1 cellular context compared by ENCODE assay signal in the genomic region with DNA sequence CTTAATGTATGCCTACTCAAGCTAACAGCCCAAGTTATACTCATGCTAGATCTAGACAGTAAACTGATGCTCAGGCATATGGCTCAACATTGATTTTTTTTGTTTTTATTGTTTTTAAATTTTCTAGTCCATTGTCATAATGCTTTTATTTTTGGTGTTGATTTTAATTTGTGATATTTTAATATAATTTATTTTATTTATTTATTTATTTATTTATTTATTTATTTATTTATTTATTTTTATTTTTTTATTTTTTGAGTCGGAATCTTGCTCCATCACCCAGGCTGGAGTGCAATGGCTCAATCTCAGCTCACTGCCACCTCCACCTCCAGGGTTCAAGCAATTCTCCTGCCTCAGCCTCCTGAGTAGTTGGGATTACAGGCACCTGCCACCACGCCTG. TPM values are rescaled to one million over a fixed set of nuclear protein-coding genes. Genes with fewer than 3 reads are reported as not detected.
"Had no signal": no experiment of that assay in that cellular context is flagged by ENCODE, and none has a peak within 500 bp of the region (broad histone marks: within the 10 kb centered on the region; RNA-seq: fewer than 3 reads in every experiment).

No MANE protein-coding gene starts in this region.

RNA-seq across cellular contexts. Expression of gene KYNU, which starts 12.9 kb away (rescaled TPM):
- total RNA-seq: endothelial cell of umbilical vein had no signal
